Comparison of ENCODE assay signal across 8 cellular contexts in genomic region chr6:15621203-15622044, GRCh38. TPM values are rescaled to one million over a fixed set of nuclear protein-coding genes. Genes with fewer than 3 reads are reported as not detected.
A peak's percentile ranks its signal among the peaks of the same experiment; 100 is the strongest.
DNase-seq lines count a peak whose midpoint lies in the region; ATAC-seq, FAIRE-seq and TF ChIP-seq lines count a peak whose summit lies in the region.

No MANE protein-coding gene starts in this region.

- no peaks in the 10 kb centered on the region for H3K9me3 ChIP-seq in GM12878 (replicated peaks; ENCODE audit: control insufficient read depth, insufficient read depth, low read length)

- no peaks in the 10 kb centered on the region; a peak in 2 of 4 replicates for H3K36me3 ChIP-seq in GM12878 (ENCODE audit: control insufficient read depth in 2 of 2, insufficient read depth in 2 of 2, low read length in 1 of 2)

- no peaks in the 10 kb centered on the region for H3K27me3 ChIP-seq in GM12878 (replicated peaks in 1 of 2; ENCODE audit: control insufficient read depth in 2 of 2, insufficient read depth in 2 of 2, low read length in 1 of 2)

- H3K79me2 ChIP-seq in GM12878 (ENCODE audit: control insufficient read depth, insufficient read depth, low read length): peaks cover 2% of the 10 kb centered on the region

- 0 out of 4 replicates have a peak, but pooled peaks of 1 of the 2 experiments have one; percentile 17 for TF ChIP-seq EP300 in GM12878 (IDR thresholded peaks at IDR 0.05; ENCODE audit: borderline replicate concordance in 1 of 2, control insufficient read depth in 1 of 2, low read depth in 2 of 2, low read length in 2 of 2)

- in situ Hi-C loops in GM12878 (cut with MboI): loop anchor here (25.0 kb wide), 1 partner anchor 1409 kb away; no protein-coding TSS in a partner anchor

- DNase-seq in HCEC 1CT (peak; percentile 25), NB4 (ENCODE audit: low read depth) (peak; percentile 96), GM12878 (ENCODE audit: low read depth, low spot score) (peak; percentile 62), kidney tubule cell (ENCODE audit: low spot score) (peak; percentile 34), NCI-H1092 treated with DMSO at 0.1 percent for 48 hours (lab: John Stamatoyannopoulos, UW) (no peak)
- no peak for DNase-seq in effector CD8-positive, alpha-beta T cell (lab: John Stamatoyannopoulos, UW)

- TF ChIP-seq RAD21 in GM12878 (IDR thresholded peaks at IDR 0.05; ENCODE audit: insufficient read depth, low read depth, low read length): no peak; the same call in 1 of the 2 replicates

- TF ChIP-seq CTCF in NB4 (IDR thresholded peaks at IDR 0.05; ENCODE audit: low read depth, low read length) (no peak), GM12878 (IDR thresholded peaks at IDR 0.05 in 2 of 3, conservative IDR thresholded peaks at IDR 0.05 in 1 of 3; ENCODE audit: control insufficient read depth in 2 of 3, extremely low read depth in 1 of 3, insufficient read depth in 1 of 3, low read depth in 3 of 3, low read length in 3 of 3) (no peak)

- 8% methylated on average over 6 of the region's 6 CpGs for WGBS in GM12878 (ENCODE audit: insufficient coverage, insufficient replicate concordance, low lambda C conversion rate, missing lambda C conversion rate)

- H3K4me2 ChIP-seq in GM12878 (ENCODE audit: control insufficient read depth, insufficient read depth): peak overlapping the region; percentile 64

- CTCF ChIA-PET in GM12878 (lab: Yijun Ruan, JAX): interaction anchor here (0.5 to 8.5 kb wide), 24 partner anchors 10 to 750 kb away, joined by 3 to 50 read pairs (median 4); no protein-coding TSS in a partner anchor

- TF ChIP-seq POLR2A in NB4 (IDR thresholded peaks at IDR 0.05; ENCODE audit: extremely low read depth, insufficient read length) (no peak), GM12878 (IDR thresholded peaks at IDR 0.05; ENCODE audit: low read depth, low read length) (peak; percentile 54; the same call in 1 of the 2 replicates)

- intact Hi-C loops in GM12878 (cut with micrococcal nuclease; ENCODE audit: unreplicated experiment): loop anchor here (2.0 to 10.0 kb wide), 5 partner anchors 95 to 1409 kb away; partner anchors contain the start of gene JARID2

- H3K27ac ChIP-seq in GM12878 (ENCODE audit: control insufficient read depth, insufficient read depth) (peak overlapping the region; percentile 82), temporal lobe (ENCODE audit: low read depth, low read length) (peak overlapping the region; percentile 65)

- H3K4me1 ChIP-seq in GM12878 (ENCODE audit: control insufficient read depth, insufficient read depth, low read length): peaks cover 12% of the 10 kb centered on the region

- no TSS peak for BruUV-seq in GM12878 (replicated peaks; lab: Mats Ljungman, UMichigan)

- H4K20me1 ChIP-seq in GM12878 (ENCODE audit: control insufficient read depth, insufficient read depth): no peaks in the 10 kb centered on the region

- POLR2A ChIA-PET in GM12878 (lab: Charles Lee): interaction anchor here (0.9 to 1.0 kb wide), 2 partner anchors 140 to 164 kb away, joined by 3 read pairs; no protein-coding TSS in a partner anchor

- H3K4me3 ChIP-seq in NB4 (ENCODE audit: low read depth, low read length) (no peak overlapping the region), GM12878 (no peak overlapping the region)

- H2AFZ ChIP-seq in GM12878 (ENCODE audit: control insufficient read depth, low read depth, low read length): peak overlapping the region; percentile 56

- SMC1A ChIA-PET in GM12878 (lab: Charles Lee; ENCODE audit: uncharacterized antibody, unreplicated experiment): interaction anchor here (0.7 to 14.3 kb wide), 36 partner anchors 8 to 1411 kb away, joined by 3 to 165 read pairs (median 4); no protein-coding TSS in a partner anchor

- peak; percentile 88 for ATAC-seq in GM18858 (IDR thresholded peaks at IDR 0.05; ENCODE audit: unreplicated experiment)
- peak; percentile 100 for ATAC-seq in GM12878

- RAD21 ChIA-PET in GM12878 (lab: Charles Lee; ENCODE audit: unreplicated experiment): interaction anchor here (0.5 to 8.2 kb wide), 27 partner anchors 10 to 1554 kb away, joined by 3 to 34 read pairs (median 4); no protein-coding TSS in a partner anchor

- FAIRE-seq in GM12878 (lab: Jason Lieb, UNC): peak; percentile 66

- peak overlapping the region; percentile 60 for H3K9ac ChIP-seq in GM12878 (ENCODE audit: control insufficient read depth, insufficient read depth, low read length)

TF ChIP-seq in GM12878, 131 proteins besides CTCF, POLR2A, EP300 and RAD21 (continues in another document):
- TF ChIP-seq CEBPZ (IDR thresholded peaks at IDR 0.05; ENCODE audit: low read depth, low read length): no peak
- no peak for TF ChIP-seq SIX5 (IDR thresholded peaks at IDR 0.05; ENCODE audit: low read depth, low read length, severe bottlenecking)
- no peak for TF ChIP-seq BMI1 (IDR thresholded peaks at IDR 0.05; ENCODE audit: borderline replicate concordance)
- TF ChIP-seq POLR2AphosphoS2 (IDR thresholded peaks at IDR 0.05; ENCODE audit: low read depth, low read length): no peak
- TF ChIP-seq USF2 (IDR thresholded peaks at IDR 0.05; ENCODE audit: borderline replicate concordance, low read depth, low read length): no peak
- 0 out of 2 replicates have a peak, but pooled peaks have one; percentile 34 for TF ChIP-seq CREM (IDR thresholded peaks at IDR 0.05; ENCODE audit: low read depth)
- TF ChIP-seq TBL1XR1 (IDR thresholded peaks at IDR 0.05; ENCODE audit: low read depth, low read length): no peak
- TF ChIP-seq BCL11A (IDR thresholded peaks at IDR 0.05; ENCODE audit: low read depth, low read length): no peak
- no peak for TF ChIP-seq CEBPB (IDR thresholded peaks at IDR 0.05; ENCODE audit: borderline replicate concordance in 1 of 2, low read depth in 2 of 2, low read length in 2 of 2)
- TF ChIP-seq NFIC (IDR thresholded peaks at IDR 0.05; ENCODE audit: low read depth, low read length): 0 out of 2 replicates have a peak, but pooled peaks have one; percentile 26

RNA-seq across cellular contexts. Expression of gene DTNBP1, which starts 41.4 kb away (rescaled TPM):
- 9.8 and 14.1 TPM in 2 replicates for total RNA-seq in GM12878 (2013; cell fraction: nucleolus; rRNA removed)
- 7.5 and 8.1 TPM in 2 replicates for total RNA-seq in GM12878 (2014; rRNA removed)
- total RNA-seq in GM12878 (2014; rRNA removed; fragmentation: Illumina TruSeq; extraction: Trizol): 7.1 and 7.4 TPM in 2 replicates
- total RNA-seq in GM12878 (2021): 19.0 and 20.0 TPM in 2 replicates
- 12.6 TPM for polyA plus RNA-seq in GM12878 (2011; ENCODE audit: low read depth)
- polyA plus RNA-seq in GM12878 (2011; rRNA removed): 22.5 and 40.3 TPM in 2 replicates
- 46.3 and 49.1 TPM in 2 replicates for polyA plus RNA-seq in GM12878 (2011; cell fraction: cytosol; rRNA removed)
- 24.9 and 29.5 TPM in 2 replicates for polyA plus RNA-seq in GM12878 (2011; cell fraction: nucleus; rRNA removed)
- 15.8 and 15.9 TPM in 2 replicates for polyA plus RNA-seq in GM12878 (2012)
- polyA plus RNA-seq in GM12878 (2014; fragmentation: Illumina TruSeq; extraction: Trizol): 21.9 and 23.7 TPM in 2 replicates
- 10 to 100 TPM; 10.9 to 20.2 TPM for polyA plus RNA-seq in GM12878 (2014; fragmentation: Nextera tagmentation; extraction: Ambion mirVana)
- 19.9 and 24.1 TPM in 2 replicates for polyA plus RNA-seq in GM12878 (2014; rRNA removed)
- polyA plus RNA-seq in GM12878 (2016; fragmentation: Nextera tagmentation; extraction: Ambion mirVana): 10 to 100 TPM; 26.4 to 28.0 TPM
- 27.4 and 34.4 TPM in 2 replicates for polyA minus RNA-seq in GM12878 (2011; rRNA and poly(A)+ RNA removed)
- polyA minus RNA-seq in GM12878 (2011; cell fraction: cytosol; rRNA and poly(A)+ RNA removed): 7.9 and 16.5 TPM in 2 replicates
- 10.0 and 14.9 TPM in 2 replicates for polyA minus RNA-seq in GM12878 (2011; cell fraction: nucleus; rRNA and poly(A)+ RNA removed)
- 7.6 TPM for total RNA-seq in temporal lobe

Comparison
In these comparisons a context has a peak if more than half of its experiments do, and no peak if none do; other contexts are left out.
1. DNase-seq: peak in HCEC 1CT (single experiment), NB4 (single experiment), GM12878 (single experiment) and kidney tubule cell (single experiment); none in NCI-H1092 treated with DMSO at 0.1 percent for 48 hours (single experiment) and effector CD8-positive, alpha-beta T cell (single experiment).